Comparison of ENCODE assay signal across 15 cellular contexts in genomic region chr7:77783540-77783939, GRCh38. TPM values are rescaled to one million over a fixed set of nuclear protein-coding genes. Genes with fewer than 3 reads are reported as not detected.
"Had no signal": no experiment of that assay in that cellular context is flagged by ENCODE, and none has a peak within 500 bp of the region (broad histone marks: within the 10 kb centered on the region; RNA-seq: fewer than 3 reads in every experiment).

No MANE protein-coding gene starts in this region.

- H3K4me1 ChIP-seq: ascending aorta, breast epithelium, esophagus squamous epithelium had no signal

- H3K9me3 ChIP-seq: ascending aorta, breast epithelium, esophagus squamous epithelium had no signal

- H3K4me1 Mint-ChIP-seq: WTC11 had no signal

- DNase-seq: activated CD4-positive, alpha-beta memory T cell treated with anti-CD3 and anti-CD28 coated beads, Interleukin-2, amount 10 ng/mL, durations not matched to agents 7 days and 5 days; activated CD4-positive, alpha-beta T cell treated with anti-CD3 and anti-CD28 coated beads for 48 hours; activated effector memory CD4-positive, alpha-beta T cell treated with Interleukin-2 at 50 U/mL for 16 hours; activated naive CD4-positive, alpha-beta T cell treated with anti-CD3 and anti-CD28 coated beads, Interleukin-2, amount 10 ng/mL, durations not matched to agents 7 days and 5 days; activated T-cell treated with anti-CD3 and anti-CD28 coated beads, Interleukin-2, amount 50 U/mL, for 4 hours; effector memory CD8-positive, alpha-beta T cell; esophagus squamous epithelium; mesenchymal stem cell; natural killer cell; stimulated activated CD4-positive, alpha-beta T cell treated with anti-CD3 and anti-CD28 coated beads, Interleukin-2, amount 100 ng/mL, for 24 hours; stimulated activated naive CD8-positive, alpha-beta T cell treated with anti-CD3 and anti-CD28 coated beads, Interleukin-15, Interleukin-2, amounts not matched to agents 100 U/mL and 50 U/mL, for 24 hours had no signal

- ATAC-seq: activated T-cell treated with anti-CD3 and anti-CD28 coated beads, Interleukin-2, amount 50 U/mL, for 4 hours; effector memory CD8-positive, alpha-beta T cell; natural killer cell; stimulated activated naive CD8-positive, alpha-beta T cell treated with anti-CD3 and anti-CD28 coated beads, Interleukin-15, Interleukin-2, amounts not matched to agents 100 U/mL and 50 U/mL, for 24 hours; WTC11 had no signal

- H3K9me3 Mint-ChIP-seq: activated CD4-positive, alpha-beta memory T cell treated with anti-CD3 and anti-CD28 coated beads, Interleukin-2, amount 10 ng/mL, durations not matched to agents 7 days and 5 days; activated naive CD4-positive, alpha-beta T cell treated with anti-CD3 and anti-CD28 coated beads, Interleukin-2, amount 10 ng/mL, durations not matched to agents 7 days and 5 days; activated T-cell treated with anti-CD3 and anti-CD28 coated beads, Interleukin-2, amount 50 U/mL, for 4 hours; effector memory CD8-positive, alpha-beta T cell; natural killer cell; type B pancreatic cell; WTC11 had no signal

- H3K4me3 ChIP-seq: ascending aorta, breast epithelium, esophagus squamous epithelium had no signal

- H3K27ac ChIP-seq: ascending aorta, breast epithelium, esophagus squamous epithelium had no signal

- H3K4me3 Mint-ChIP-seq: activated CD4-positive, alpha-beta memory T cell treated with anti-CD3 and anti-CD28 coated beads, Interleukin-2, amount 10 ng/mL, durations not matched to agents 7 days and 5 days; activated naive CD4-positive, alpha-beta T cell treated with anti-CD3 and anti-CD28 coated beads, Interleukin-2, amount 10 ng/mL, durations not matched to agents 7 days and 5 days; activated T-cell treated with anti-CD3 and anti-CD28 coated beads, Interleukin-2, amount 50 U/mL, for 4 hours; effector memory CD8-positive, alpha-beta T cell; natural killer cell; type B pancreatic cell; WTC11 had no signal

- H3K27me3 ChIP-seq: ascending aorta, breast epithelium, esophagus squamous epithelium had no signal

- H3K27ac Mint-ChIP-seq: activated CD4-positive, alpha-beta memory T cell treated with anti-CD3 and anti-CD28 coated beads, Interleukin-2, amount 10 ng/mL, durations not matched to agents 7 days and 5 days; activated naive CD4-positive, alpha-beta T cell treated with anti-CD3 and anti-CD28 coated beads, Interleukin-2, amount 10 ng/mL, durations not matched to agents 7 days and 5 days; effector memory CD8-positive, alpha-beta T cell; natural killer cell; type B pancreatic cell; WTC11 had no signal

- H3K36me3 ChIP-seq: breast epithelium had no signal

- H3K27me3 Mint-ChIP-seq: activated CD4-positive, alpha-beta memory T cell treated with anti-CD3 and anti-CD28 coated beads, Interleukin-2, amount 10 ng/mL, durations not matched to agents 7 days and 5 days; activated naive CD4-positive, alpha-beta T cell treated with anti-CD3 and anti-CD28 coated beads, Interleukin-2, amount 10 ng/mL, durations not matched to agents 7 days and 5 days; effector memory CD8-positive, alpha-beta T cell; type B pancreatic cell had no signal

RNA-seq across cellular contexts. Expression of gene TMEM60, which starts 14.7 kb away (rescaled TPM):
- total RNA-seq: ascending aorta had no signal
